ENCODE assay signal across 16 cellular contexts in genomic region chr10:12750526-12751201, GRCh38.
DNase-seq lines count a peak whose midpoint lies in the region; ATAC-seq and TF ChIP-seq lines count a peak whose summit lies in the region.
"Had no signal": no experiment of that assay in that cellular context is flagged by ENCODE, and none has a peak within 500 bp of the region (broad histone marks: within the 10 kb centered on the region; RNA-seq: fewer than 3 reads in every experiment).

No MANE protein-coding gene starts in this region.

- H2AFZ ChIP-seq in fibroblast of lung (ENCODE audit: low read length) (no peak overlapping the region), trophoblast cell (ENCODE audit: insufficient read depth, low read length, poor library complexity) (no peak overlapping the region)

- ATAC-seq in HG02571 (IDR thresholded peaks at IDR 0.05; ENCODE audit: unreplicated experiment), result no peak

- H4K20me1 ChIP-seq in fibroblast of lung (ENCODE audit: control insufficient read depth, extremely low read depth, insufficient read depth, low read length), result no peaks in the 10 kb centered on the region
- H4K20me1 ChIP-seq: BLaER1 treated with 17β-estradiol and CSF1 and Interleukin-3, amounts not matched to agents 10 nM and 100 nM had no signal

- no peak overlapping the region for H2BK120ac ChIP-seq in trophoblast cell (ENCODE audit: insufficient read depth, low read length, poor library complexity)

- H3K4ac ChIP-seq in trophoblast cell (ENCODE audit: low read depth, low read length), result no peak overlapping the region

- no peaks in the 10 kb centered on the region for H3K9me3 ChIP-seq in fibroblast of lung (ENCODE audit: control insufficient read depth, insufficient read depth, low read depth, low read length)
- H3K9me3 ChIP-seq in trophoblast cell (ENCODE audit: insufficient read depth, low read depth, low read length), result no peaks in the 10 kb centered on the region

- H3K27ac ChIP-seq in fibroblast of lung (ENCODE audit: insufficient read depth, low read length) (no peak overlapping the region), trophoblast cell (ENCODE audit: low read depth, low read length) (no peak overlapping the region)
- H3K27ac ChIP-seq: BLaER1 treated with 17β-estradiol and CSF1 and Interleukin-3, amounts not matched to agents 10 nM and 100 nM had no signal

- H3K9ac ChIP-seq in fibroblast of lung (ENCODE audit: insufficient read depth, low read length) (no peak overlapping the region), trophoblast cell (ENCODE audit: low read length) (no peak overlapping the region)
- H3K9ac ChIP-seq: BLaER1 treated with 17β-estradiol and CSF1 and Interleukin-3, amounts not matched to agents 10 nM and 100 nM had no signal

- H3K4me2 ChIP-seq in fibroblast of lung (ENCODE audit: extremely low read depth, insufficient read depth, low read length) (no peak overlapping the region), trophoblast cell (ENCODE audit: low read length) (no peak overlapping the region)
- H3K4me2 ChIP-seq: BLaER1 treated with 17β-estradiol and CSF1 and Interleukin-3, amounts not matched to agents 10 nM and 100 nM had no signal

- H3K4me1 ChIP-seq in fibroblast of lung (ENCODE audit: control insufficient read depth, extremely low read depth, insufficient read depth, low read length) (no peaks in the 10 kb centered on the region), trophoblast cell (ENCODE audit: control insufficient read depth in 1 of 2, insufficient read depth in 2 of 2, low read length in 2 of 2) (no peaks in the 10 kb centered on the region)
- H3K4me1 ChIP-seq: BLaER1 treated with 17β-estradiol and CSF1 and Interleukin-3, amounts not matched to agents 10 nM and 100 nM had no signal

- H3K4me3 ChIP-seq in fibroblast of lung (replicated peaks in 1 of 4; ENCODE audit: control extremely low read depth in 1 of 4, insufficient read depth in 1 of 4, low read depth in 3 of 4, low read length in 4 of 4) (no peak overlapping the region), trophoblast cell (ENCODE audit: low read depth, low read length) (no peak overlapping the region)
- H3K4me3 ChIP-seq: BLaER1 treated with 17β-estradiol and CSF1 and Interleukin-3, amounts not matched to agents 10 nM and 100 nM had no signal

- no peaks in the 10 kb centered on the region for H3K79me2 ChIP-seq in fibroblast of lung (ENCODE audit: control insufficient read depth, insufficient read depth, low read length)
- H3K79me2 ChIP-seq in trophoblast cell (ENCODE audit: control insufficient read depth, insufficient read depth, low read length, poor library complexity), result no peaks in the 10 kb centered on the region

- no peak overlapping the region for H4K91ac ChIP-seq in trophoblast cell (ENCODE audit: low read depth, low read length)

- H3K36me3 ChIP-seq in fibroblast of lung (ENCODE audit: control insufficient read depth, insufficient read depth, low read length), result no peaks in the 10 kb centered on the region
- no peaks in the 10 kb centered on the region for H3K36me3 ChIP-seq in trophoblast cell (ENCODE audit: control insufficient read depth in 1 of 2, insufficient read depth in 2 of 2, low read length in 2 of 2)
- H3K36me3 ChIP-seq: BLaER1 treated with 17β-estradiol and CSF1 and Interleukin-3, amounts not matched to agents 10 nM and 100 nM had no signal

- H2BK12ac ChIP-seq in trophoblast cell (ENCODE audit: low read length), result no peak overlapping the region

- DNase-seq in Daoy (ENCODE audit: low read depth) (peak; percentile 69), astrocyte of the hippocampus (ENCODE audit: low read depth, low spot score) (peak; percentile 63), fibroblast of lung (ENCODE audit: low read depth in 2 of 2) (peak; percentile 14 to 59), trophoblast cell (peak; percentile 75 to 78), NCI-H2107 (lab: John Stamatoyannopoulos, UW) (no peak), posterior cingulate gyrus (no peak), NCI-H2081 treated with DMSO at 0.1 percent for 48 hours (lab: John Stamatoyannopoulos, UW) (no peak)
- DNase-seq: DMS153; Kasumi-1; NCI-H1436 treated with DMSO at 0.1 percent for 48 hours; NCI-H2081; NCI-H345; NCI-H69; NK-92 treated with Interleukin-12 subunit alpha and Interleukin-12 subunit beta, amount 100 ng/mL, for 24 hours had no signal

- H3K14ac ChIP-seq in trophoblast cell (ENCODE audit: low read length), result no peak overlapping the region

- H3K79me1 ChIP-seq in trophoblast cell (ENCODE audit: low read length), result no peaks in the 10 kb centered on the region

- no CpG with 5 or more reads among the region's 11 CpGs for WGBS in trophoblast cell (ENCODE audit: extremely low coverage, insufficient coverage, insufficient read length)

- H3K18ac ChIP-seq in trophoblast cell (ENCODE audit: low read length), result no peak overlapping the region

- no peak overlapping the region for H2BK5ac ChIP-seq in trophoblast cell (ENCODE audit: low read depth, low read length, poor library complexity)

- intact Hi-C loops in posterior cingulate gyrus (cut with DNase I), result no loop called here

- H2AK5ac ChIP-seq in trophoblast cell (ENCODE audit: low read length), result no peak overlapping the region

- no peak overlapping the region for H4K12ac ChIP-seq in trophoblast cell (ENCODE audit: low read depth, low read length)

- H3K23ac ChIP-seq in trophoblast cell (ENCODE audit: low read length), result no peak overlapping the region

- H3K27me3 ChIP-seq in fibroblast of lung (ENCODE audit: control insufficient read depth, insufficient read depth, low read length) (no peaks in the 10 kb centered on the region), trophoblast cell (ENCODE audit: insufficient read depth, low read length) (no peaks in the 10 kb centered on the region)
- H3K27me3 ChIP-seq: BLaER1 treated with 17β-estradiol and CSF1 and Interleukin-3, amounts not matched to agents 10 nM and 100 nM had no signal

- no peak overlapping the region for H4K8ac ChIP-seq in trophoblast cell (ENCODE audit: low read depth, low read length)

- no peak for TF ChIP-seq CTCF in fibroblast of lung (conservative IDR thresholded peaks at IDR 0.05 in 1 of 2, IDR thresholded peaks at IDR 0.05 in 1 of 2; ENCODE audit: low read depth in 1 of 2, low read length in 2 of 2)

Comparison
In these comparisons a context has a peak if more than half of its experiments do, and no peak if none do; other contexts are left out.
1. DNase-seq: peak in Daoy (single experiment), astrocyte of the hippocampus (single experiment), fibroblast of lung (2 of 2) and trophoblast cell (2 of 2); none in NCI-H2107 (single experiment), posterior cingulate gyrus (0 of 10) and NCI-H2081 treated with DMSO at 0.1 percent for 48 hours (single experiment).